21 cellular contexts compared by ENCODE assay signal in the genomic region with DNA sequence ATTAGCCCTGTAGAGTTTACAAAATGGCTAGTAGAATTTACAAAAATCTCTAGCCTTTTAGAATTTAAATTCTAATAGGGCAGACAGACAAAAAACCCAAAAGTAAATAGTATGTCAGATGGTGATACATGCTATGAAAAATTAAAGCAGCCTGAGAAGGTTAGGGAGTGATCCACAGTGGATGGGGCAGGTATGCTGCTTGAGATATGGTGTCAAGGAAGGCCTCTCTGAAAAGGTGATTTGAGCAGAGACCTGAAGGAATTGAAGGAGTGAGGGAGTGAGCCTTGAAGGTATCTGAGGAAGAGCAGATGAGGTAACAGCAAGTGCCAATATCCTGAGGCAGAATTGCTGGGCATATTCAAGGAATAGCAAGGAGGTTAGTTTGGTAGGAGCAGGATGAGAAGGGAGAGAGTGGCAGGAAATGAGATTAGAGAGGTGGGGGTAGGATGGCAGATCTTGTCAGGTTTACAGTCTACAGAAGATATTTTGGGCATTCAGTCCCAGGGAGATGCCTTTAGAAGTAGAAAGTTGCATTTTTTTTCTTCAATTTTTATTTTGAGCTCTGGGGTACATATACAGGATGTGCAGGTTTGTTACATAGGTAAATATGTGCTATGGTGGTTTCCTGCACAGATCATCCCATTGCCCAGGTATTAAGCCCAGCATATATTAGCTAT. TPM values are rescaled to one million over a fixed set of nuclear protein-coding genes. Genes with fewer than 3 reads are reported as not detected.
DNase-seq lines count a peak whose midpoint lies in the region; ATAC-seq, FAIRE-seq and TF ChIP-seq lines count a peak whose summit lies in the region.
"Had no signal": no experiment of that assay in that cellular context is flagged by ENCODE, and none has a peak within 500 bp of the region (broad histone marks: within the 10 kb centered on the region; RNA-seq: fewer than 3 reads in every experiment).

No MANE protein-coding gene starts in this region.

- no peaks in the 10 kb centered on the region for H3K27me3 Mint-ChIP-seq in activated naive CD4-positive, alpha-beta T cell treated with anti-CD3 and anti-CD28 coated beads, Interleukin-2, amount 50 U/mL, for 24 hours
- no peaks in the 10 kb centered on the region for H3K27me3 Mint-ChIP-seq in T-cell
- H3K27me3 Mint-ChIP-seq in stimulated activated naive B cell treated with anti-CD40 and anti-IgM and Interleukin-4, amounts not matched to agents 10 μg/mL and 1 μg/mL and 100 μg/mL, for 72 hours, result no peaks in the 10 kb centered on the region

- CTCF ChIA-PET in T-cell (lab: Charles Lee), result interaction anchor here in 1 of 2 donors (1.5 kb wide), 1 partner anchor 222 kb away, joined by 3 read pairs; no protein-coding TSS in a partner anchor
- CTCF ChIA-PET in GM12878 (lab: Yijun Ruan, JAX), result no interaction called here

- ATAC-seq in T-cell (replicated peaks in 1 of 4) (peak in 3 of 4 experiments; percentile 57 to 64 (median 57)), GM12878 (no peak), HG03139 (IDR thresholded peaks at IDR 0.05; ENCODE audit: unreplicated experiment) (no peak)
- ATAC-seq in stimulated activated naive B cell treated with anti-CD40 and anti-IgM and Interleukin-4, amounts not matched to agents 10 μg/mL and 1 μg/mL and 100 μg/mL, for 72 hours (replicated peaks), result no peak
- no peak for ATAC-seq in activated CD4-positive, CD25-positive, alpha-beta regulatory T cell treated with anti-CD3 and anti-CD28 coated beads, Interleukin-2, amount 50 U/mL, for 24 hours
- ATAC-seq: HepG2, psoas muscle had no signal

- BruUV-seq in GM12878 (replicated peaks; lab: Mats Ljungman, UMichigan), result no TSS peak

- H3K27ac Mint-ChIP-seq in activated naive CD4-positive, alpha-beta T cell treated with anti-CD3 and anti-CD28 coated beads, Interleukin-2, amount 50 U/mL, for 24 hours, result peak overlapping the region; percentile 87
- H3K27ac Mint-ChIP-seq in T-cell, result peak overlapping the region; percentile 91 to 93
- peak overlapping the region; percentile 44 for H3K27ac Mint-ChIP-seq in stimulated activated naive B cell treated with anti-CD40 and anti-IgM and Interleukin-4, amounts not matched to agents 10 μg/mL and 1 μg/mL and 100 μg/mL, for 72 hours

- no peak for FAIRE-seq in GM12878 (lab: Jason Lieb, UNC)
- FAIRE-seq: frontal cortex, HepG2, keratinocyte, TTC549 had no signal

- H3K4me2 ChIP-seq in GM12878 (ENCODE audit: control insufficient read depth, insufficient read depth), result no peak overlapping the region
- H3K4me2 ChIP-seq: BLaER1 treated with 17β-estradiol and CSF1 and Interleukin-3, amounts not matched to agents 10 nM and 100 nM had no signal

- no peak overlapping the region for H3K4me3 ChIP-seq in GM12878
- H3K4me3 ChIP-seq: BLaER1 treated with 17β-estradiol and CSF1 and Interleukin-3, amounts not matched to agents 10 nM and 100 nM; psoas muscle; uterus had no signal

- H3K9ac ChIP-seq in GM12878 (ENCODE audit: control insufficient read depth, insufficient read depth, low read length), result no peak overlapping the region
- H3K9ac ChIP-seq: BLaER1 treated with 17β-estradiol and CSF1 and Interleukin-3, amounts not matched to agents 10 nM and 100 nM had no signal

- TF ChIP-seq RAD21 in GM12878 (IDR thresholded peaks at IDR 0.05; ENCODE audit: insufficient read depth, low read depth, low read length), result no peak

- H3K9me3 ChIP-seq in GM12878 (replicated peaks; ENCODE audit: control insufficient read depth, insufficient read depth, low read length), result no peaks in the 10 kb centered on the region; the same call in 1 of the 3 replicates
- H3K9me3 ChIP-seq: psoas muscle, uterus had no signal

- no peak for TF ChIP-seq EP300 in GM12878 (IDR thresholded peaks at IDR 0.05; ENCODE audit: borderline replicate concordance in 1 of 2, control insufficient read depth in 1 of 2, low read depth in 2 of 2, low read length in 2 of 2)

- SMC1A ChIA-PET in GM12878 (lab: Charles Lee; ENCODE audit: uncharacterized antibody, unreplicated experiment), result no interaction called here

- no peaks in the 10 kb centered on the region for H3K27me3 ChIP-seq in GM12878 (replicated peaks in 1 of 2; ENCODE audit: control insufficient read depth in 2 of 2, insufficient read depth in 2 of 2, low read length in 1 of 2)
- H3K27me3 ChIP-seq: BLaER1 treated with 17β-estradiol and CSF1 and Interleukin-3, amounts not matched to agents 10 nM and 100 nM; uterus had no signal

- POLR2A ChIA-PET in T-cell (lab: Charles Lee) (interaction anchor here in 1 of 2 donors (0.6 kb wide), 1 partner anchor 17 kb away, joined by 3 read pairs; no protein-coding TSS in a partner anchor), GM12878 (lab: Charles Lee) (no interaction called here)

- H3K9me3 Mint-ChIP-seq in activated naive CD4-positive, alpha-beta T cell treated with anti-CD3 and anti-CD28 coated beads, Interleukin-2, amount 50 U/mL, for 24 hours, result no peaks in the 10 kb centered on the region
- no peaks in the 10 kb centered on the region for H3K9me3 Mint-ChIP-seq in T-cell
- no peaks in the 10 kb centered on the region for H3K9me3 Mint-ChIP-seq in stimulated activated naive B cell treated with anti-CD40 and anti-IgM and Interleukin-4, amounts not matched to agents 10 μg/mL and 1 μg/mL and 100 μg/mL, for 72 hours

- peaks cover 72% of the 10 kb centered on the region for H3K4me1 Mint-ChIP-seq in activated naive CD4-positive, alpha-beta T cell treated with anti-CD3 and anti-CD28 coated beads, Interleukin-2, amount 50 U/mL, for 24 hours
- peaks cover 66 to 70% (median 69%) of the 10 kb centered on the region in 3 donors for H3K4me1 Mint-ChIP-seq in T-cell
- peaks cover 41 to 60% of the 10 kb centered on the region in 2 donors for H3K4me1 Mint-ChIP-seq in stimulated activated naive B cell treated with anti-CD40 and anti-IgM and Interleukin-4, amounts not matched to agents 10 μg/mL and 1 μg/mL and 100 μg/mL, for 72 hours

- no peaks in the 10 kb centered on the region for H4K20me1 ChIP-seq in GM12878 (ENCODE audit: control insufficient read depth, insufficient read depth)
- H4K20me1 ChIP-seq: BLaER1 treated with 17β-estradiol and CSF1 and Interleukin-3, amounts not matched to agents 10 nM and 100 nM had no signal

- peak overlapping the region; percentile 20 for H3K4me3 Mint-ChIP-seq in activated naive CD4-positive, alpha-beta T cell treated with anti-CD3 and anti-CD28 coated beads, Interleukin-2, amount 50 U/mL, for 24 hours
- H3K4me3 Mint-ChIP-seq in T-cell, result peak overlapping the region in 1 of 3 donors; percentile 53
- H3K4me3 Mint-ChIP-seq in stimulated activated naive B cell treated with anti-CD40 and anti-IgM and Interleukin-4, amounts not matched to agents 10 μg/mL and 1 μg/mL and 100 μg/mL, for 72 hours, result no peak overlapping the region

- no peaks in the 10 kb centered on the region for H3K36me3 Mint-ChIP-seq in activated naive CD4-positive, alpha-beta T cell treated with anti-CD3 and anti-CD28 coated beads, Interleukin-2, amount 50 U/mL, for 24 hours
- H3K36me3 Mint-ChIP-seq in T-cell, result no peaks in the 10 kb centered on the region
- peaks cover 15 to 27% of the 10 kb centered on the region in 2 donors for H3K36me3 Mint-ChIP-seq in stimulated activated naive B cell treated with anti-CD40 and anti-IgM and Interleukin-4, amounts not matched to agents 10 μg/mL and 1 μg/mL and 100 μg/mL, for 72 hours

- RAD21 ChIA-PET in GM12878 (lab: Charles Lee; ENCODE audit: unreplicated experiment), result no interaction called here

- no peak overlapping the region for H3K27ac ChIP-seq in GM12878 (ENCODE audit: control insufficient read depth, insufficient read depth)
- H3K27ac ChIP-seq: BLaER1 treated with 17β-estradiol and CSF1 and Interleukin-3, amounts not matched to agents 10 nM and 100 nM; HL-60; psoas muscle; uterus had no signal

- peaks cover 14% of the 10 kb centered on the region for H3K4me1 ChIP-seq in GM12878 (ENCODE audit: control insufficient read depth, insufficient read depth, low read length)
- H3K4me1 ChIP-seq: uterus had no signal

- in situ Hi-C loops in GM12878 (cut with MboI), result no loop called here

- peak overlapping the region; percentile 31; the same call in 1 of the 2 replicates for H2AFZ ChIP-seq in GM12878 (ENCODE audit: control insufficient read depth, low read depth, low read length)

- no peak for TF ChIP-seq POLR2A in GM12878 (IDR thresholded peaks at IDR 0.05; ENCODE audit: low read depth, low read length)

- no peak for DNase-seq in activated naive CD4-positive, alpha-beta T cell (lab: John Stamatoyannopoulos, UW)
- DNase-seq in T-cell, result no peak
- DNase-seq in GM12878 (ENCODE audit: low read depth, low spot score), result no peak
- no peak for DNase-seq in stimulated activated naive B cell treated with anti-CD40 and anti-IgM and Interleukin-4, amounts not matched to agents 10 μg/mL and 1 μg/mL and 100 μg/mL, for 72 hours
- DNase-seq in NCI-H1694 treated with DMSO at 0.1 percent for 48 hours (lab: John Stamatoyannopoulos, UW), result no peak
- DNase-seq: ACHN; activated CD4-positive, alpha-beta T cell treated with anti-CD3 and anti-CD28 coated beads for 4 hours; erythroblast; hypothalamus; NCI-H524; psoas muscle; uterus had no signal

- TF ChIP-seq CTCF in GM12878 (IDR thresholded peaks at IDR 0.05 in 2 of 3, conservative IDR thresholded peaks at IDR 0.05 in 1 of 3; ENCODE audit: control insufficient read depth in 2 of 3, extremely low read depth in 1 of 3, insufficient read depth in 1 of 3, low read depth in 3 of 3, low read length in 3 of 3), result no peak

- no peaks in the 10 kb centered on the region; the same call in none of the 2 replicates for H3K79me2 ChIP-seq in GM12878 (ENCODE audit: control insufficient read depth, insufficient read depth, low read length)

- no peaks in the 10 kb centered on the region for H3K36me3 ChIP-seq in GM12878 (ENCODE audit: control insufficient read depth in 2 of 2, insufficient read depth in 2 of 2, low read length in 1 of 2)
- H3K36me3 ChIP-seq: uterus had no signal

- intact Hi-C loops in GM12878 (cut with micrococcal nuclease; ENCODE audit: unreplicated experiment), result no loop called here

RNA-seq across cellular contexts. Expression of a gene that starts 40.8 kb away (rescaled TPM):
- 10 to 100 TPM; 42.7 to 65.6 (median 45.0) TPM for total RNA-seq in T-cell
- total RNA-seq in GM12878 (2013; cell fraction: nucleolus; rRNA removed), result 26.8 and 29.8 TPM in 2 replicates
- 44.1 and 50.6 TPM in 2 replicates for total RNA-seq in GM12878 (2014; rRNA removed)
- 70.2 and 72.0 TPM in 2 replicates for total RNA-seq in GM12878 (2014; rRNA removed; fragmentation: Illumina TruSeq; extraction: Trizol)
- total RNA-seq in GM12878 (2021), result 59.8 and 60.7 TPM in 2 replicates
- polyA plus RNA-seq in GM12878 (2011; ENCODE audit: low read depth), result 97.2 TPM
- polyA plus RNA-seq in GM12878 (2011; rRNA removed), result 95.5 and 118 TPM in 2 replicates
- polyA plus RNA-seq in GM12878 (2011; cell fraction: cytosol; rRNA removed), result 38.8 and 54.9 TPM in 2 replicates
- polyA plus RNA-seq in GM12878 (2011; cell fraction: nucleus; rRNA removed), result 24.8 and 27.6 TPM in 2 replicates
- polyA plus RNA-seq in GM12878 (2012), result 32.4 and 48.7 TPM in 2 replicates
- 76.5 and 103 TPM in 2 replicates for polyA plus RNA-seq in GM12878 (2014; fragmentation: Illumina TruSeq; extraction: Trizol)
- 10 to 100 TPM; 83.7 to 95.7 TPM for polyA plus RNA-seq in GM12878 (2014; fragmentation: Nextera tagmentation; extraction: Ambion mirVana)
- polyA plus RNA-seq in GM12878 (2014; rRNA removed), result 44.1 and 62.6 TPM in 2 replicates
- 10 to 100 TPM; 50.0 to 52.3 TPM for polyA plus RNA-seq in GM12878 (2016; fragmentation: Nextera tagmentation; extraction: Ambion mirVana)
- polyA minus RNA-seq in GM12878 (2011; rRNA and poly(A)+ RNA removed), result 29.8 and 30.5 TPM in 2 replicates
- polyA minus RNA-seq in GM12878 (2011; cell fraction: cytosol; rRNA and poly(A)+ RNA removed), result 6.9 and 9.5 TPM in 2 replicates
- polyA minus RNA-seq in GM12878 (2011; cell fraction: nucleus; rRNA and poly(A)+ RNA removed), result 12.2 and 15.4 TPM in 2 replicates

Comparison
In these comparisons a context has a peak if more than half of its experiments do, and no peak if none do; other contexts are left out.
1. ATAC-seq: peak in T-cell (3 of 4); none in GM12878 (single experiment), stimulated activated naive B cell treated with anti-CD40 and anti-IgM and Interleukin-4, amounts not matched to agents 10 μg/mL and 1 μg/mL and 100 μg/mL, for 72 hours (0 of 2), activated CD4-positive, CD25-positive, alpha-beta regulatory T cell treated with anti-CD3 and anti-CD28 coated beads, Interleukin-2, amount 50 U/mL, for 24 hours (0 of 2) and HG03139 (single experiment).
2. Peak in every context shown above with its lines, with median percentiles within 50 percentile points of each other: H3K27ac Mint-ChIP-seq.